Comparison of ENCODE assay signal across 10 cellular contexts in genomic region chr2:232418466-232419244, GRCh38. TPM values are rescaled to one million over a fixed set of nuclear protein-coding genes. Genes with fewer than 3 reads are reported as not detected.
DNase-seq lines count a peak whose midpoint lies in the region; ATAC-seq and TF ChIP-seq lines count a peak whose summit lies in the region.
"Had no signal": no experiment of that assay in that cellular context is flagged by ENCODE, and none has a peak within 500 bp of the region (broad histone marks: within the 10 kb centered on the region; RNA-seq: fewer than 3 reads in every experiment).

No MANE protein-coding gene starts in this region.

- intact Hi-C loops in heart left ventricle (cut with DNase I) (no loop called here), ovary (cut with DNase I) (no loop called here)

- no peak overlapping the region for H3K27ac Mint-ChIP-seq in T-cell

- TF ChIP-seq POLR2A in heart left ventricle (IDR thresholded peaks at IDR 0.05) = no peak
- TF ChIP-seq POLR2A in ovary (IDR thresholded peaks at IDR 0.05) = no peak

- ATAC-seq in T-cell (replicated peaks in 1 of 4) (no peak), heart left ventricle (peak in 1 of 4 donors; percentile 21), HG03457 (IDR thresholded peaks at IDR 0.05; ENCODE audit: unreplicated experiment) (no peak)

- H3K4me1 ChIP-seq in heart left ventricle (peaks cover 0 to 27% (median 8%) of the 10 kb centered on the region in 12 donors), ovary (ENCODE audit: insufficient read depth) (peaks cover 5% of the 10 kb centered on the region)

- POLR2A ChIA-PET in T-cell (lab: Charles Lee) = no interaction called here

- peaks cover 25 to 62% of the 10 kb centered on the region in 2 donors for H3K27me3 Mint-ChIP-seq in T-cell

- DNase-seq in NCI-H2171 treated with DMSO at 0.1 percent for 48 hours (lab: John Stamatoyannopoulos, UW) (peak; percentile 12), NCI-H2171 (lab: John Stamatoyannopoulos, UW) (no peak), T-cell (peak in 1 of 34 experiments; percentile 12), heart left ventricle (peak in 1 of 5 donors; percentile 60), ovary (no peak), HPDE6-E6E7 (ENCODE audit: extremely low spot score) (no peak)
- peak; percentile 26 to 40 for DNase-seq in stimulated activated CD8-positive, alpha-beta memory T cell treated with anti-CD3 and anti-CD28 coated beads, Interleukin-2, amount 100 ng/mL, for 48 hours (ENCODE audit: low read depth in 2 of 2)

- peaks cover 0 to 4% (median 0%) of the 10 kb centered on the region in 3 donors for H3K9me3 Mint-ChIP-seq in T-cell

- CTCF ChIA-PET in T-cell (lab: Charles Lee) = interaction anchor here in 1 of 2 donors (0.7 kb wide), 1 partner anchor 8 kb away, joined by 3 read pairs; no protein-coding TSS in a partner anchor

- TF ChIP-seq CTCF in heart left ventricle (IDR thresholded peaks at IDR 0.05) = no peak
- TF ChIP-seq CTCF in ovary (IDR thresholded peaks at IDR 0.05) = no peak

- H3K27me3 ChIP-seq in heart left ventricle = peaks cover 37 to 93% (median 61%) of the 10 kb centered on the region in 9 donors
- H3K27me3 ChIP-seq in ovary = no peaks in the 10 kb centered on the region

- H3K36me3 Mint-ChIP-seq in T-cell = no peaks in the 10 kb centered on the region

- H3K36me3 ChIP-seq in heart left ventricle (no peaks in the 10 kb centered on the region), ovary (no peaks in the 10 kb centered on the region)

- peaks cover 4 to 20% (median 13%) of the 10 kb centered on the region in 3 donors for H3K4me1 Mint-ChIP-seq in T-cell

- H3K27ac ChIP-seq in heart left ventricle (no peak overlapping the region), ovary (no peak overlapping the region)
- H3K27ac ChIP-seq: RWPE1 had no signal

- H3K9me3 ChIP-seq in heart left ventricle (peaks cover 0 to 11% (median 0%) of the 10 kb centered on the region in 12 donors), ovary (peaks cover 0 to 14% of the 10 kb centered on the region in 2 donors)

- TF ChIP-seq EP300 in ovary (IDR thresholded peaks at IDR 0.05) = no peak

- WGBS in heart left ventricle, 4 donors = 2 to 3% (median 2%) methylated on average over 39 to 49 of the region's 49 CpGs
- WGBS in ovary, 3 donors = 1 to 2% (median 1%) methylated on average over 31 to 49 of the region's 49 CpGs

- peak overlapping the region; percentile 42 to 72 (median 50) for H3K4me3 Mint-ChIP-seq in T-cell

- peak overlapping the region in 10 of 12 donors; percentile 4 to 42 (median 32) for H3K4me3 ChIP-seq in heart left ventricle
- no peak overlapping the region for H3K4me3 ChIP-seq in ovary

RNA-seq across cellular contexts. Expression of gene ALPG, which starts 12.0 kb away (rescaled TPM):
- total RNA-seq in T-cell (under 1 TPM in 1 of 5 donors, not detected in 4; 0.15 TPM), heart left ventricle (not detected), ovary (under 1 TPM in 2 of 7 donors, not detected in 5; 0.11 to 0.36 TPM)
- polyA plus RNA-seq in heart left ventricle (not detected), ovary (under 1 TPM in 1 of 2 donors, not detected in 1; 0.02 TPM)
- total RNA-seq: lung microvascular endothelial cell had no signal

RNA-seq across cellular contexts. Expression of gene ALPI, which starts 37.3 kb away (rescaled TPM):
- not detected for total RNA-seq in T-cell
- total RNA-seq in heart left ventricle = not detected
- polyA plus RNA-seq in heart left ventricle = not detected
- under 1 TPM in 1 of 7 donors, not detected in 6; 0.72 TPM for total RNA-seq in ovary
- not detected for polyA plus RNA-seq in ovary
- total RNA-seq: lung microvascular endothelial cell had no signal

RNA-seq across cellular contexts. Expression of gene ALPP, which starts 40.1 kb away (rescaled TPM):
- total RNA-seq in T-cell (under 1 TPM in 1 of 5 donors, not detected in 4; 0.16 TPM), heart left ventricle (not detected), ovary (10 to 100 TPM in 2 of 7 donors, 1 to 10 TPM in 1, under 1 TPM in 2, not detected in 2; 0.20 to 21.6 (median 8.5) TPM)
- polyA plus RNA-seq in heart left ventricle (not detected), ovary (not detected)
- total RNA-seq: lung microvascular endothelial cell had no signal

Comparison
In these comparisons a context has a peak if more than half of its experiments do, and no peak if none do; other contexts are left out.
1. DNase-seq: peak in NCI-H2171 treated with DMSO at 0.1 percent for 48 hours (single experiment) and stimulated activated CD8-positive, alpha-beta memory T cell treated with anti-CD3 and anti-CD28 coated beads, Interleukin-2, amount 100 ng/mL, for 48 hours (2 of 2); none in NCI-H2171 (single experiment), ovary (0 of 5) and HPDE6-E6E7 (single experiment).